ENCODE assay signal across 8 cellular contexts in genomic region chr5:75051217-75051751, GRCh38. TPM values are rescaled to one million over a fixed set of nuclear protein-coding genes. Genes with fewer than 3 reads are reported as not detected.
DNase-seq lines count a peak whose midpoint lies in the region; ATAC-seq and TF ChIP-seq lines count a peak whose summit lies in the region.

No MANE protein-coding gene starts in this region.

- H3K4me3 Mint-ChIP-seq in activated CD8-positive, alpha-beta T cell treated with anti-CD3 and anti-CD28 coated beads for 36 hours, result peak overlapping the region; percentile 82

- WGBS in esophagus muscularis mucosa, result 64% methylated on average over 7 of the region's 7 CpGs
- WGBS in sigmoid colon, 2 donors, result 29 to 51% methylated on average over 7 of the region's 7 CpGs
- 66 to 70% methylated on average over 7 of the region's 7 CpGs for WGBS in lower leg skin, 2 donors

- TF ChIP-seq POLR2A in esophagus muscularis mucosa (IDR thresholded peaks at IDR 0.05; ENCODE audit: low read depth) (no peak), sigmoid colon (IDR thresholded peaks at IDR 0.05) (no peak), lower leg skin (IDR thresholded peaks at IDR 0.05) (no peak)

- H3K27me3 ChIP-seq in HUES6 (ENCODE audit: control insufficient read depth, insufficient read depth, low read length) (peaks cover 45% of the 10 kb centered on the region), esophagus muscularis mucosa (no peaks in the 10 kb centered on the region), sigmoid colon (no peaks in the 10 kb centered on the region)

- peaks cover 4% of the 10 kb centered on the region; the same call in 1 of the 2 replicates for H3K36me3 ChIP-seq in HUES6 (ENCODE audit: control insufficient read depth, insufficient read depth, low read length)
- H3K36me3 ChIP-seq in esophagus muscularis mucosa, result peaks cover 0 to 6% (median 3%) of the 10 kb centered on the region in 4 donors
- H3K36me3 ChIP-seq in sigmoid colon, result peaks cover 0 to 7% (median 0%) of the 10 kb centered on the region in 4 donors

- H3K4me3 ChIP-seq in HUES6 (ENCODE audit: low read depth, low read length), result peak overlapping the region; percentile 86
- peak overlapping the region; percentile 77 to 94 (median 84) for H3K4me3 ChIP-seq in esophagus muscularis mucosa
- H3K4me3 ChIP-seq in sigmoid colon, result peak overlapping the region in 2 of 4 donors; percentile 91 to 92
- H3K4me3 ChIP-seq in lower leg skin (ENCODE audit: low read depth, poor library complexity, severe bottlenecking), result no peak overlapping the region

- intact Hi-C loops in activated CD8-positive, alpha-beta T cell treated with anti-CD3 and anti-CD28 coated beads for 36 hours (cut with micrococcal nuclease), result loop anchor here (5.0 to 10.0 kb wide), 2 partner anchors 186 to 284 kb away; partner anchors contain the start of genes ANKRD31 and HMGCR
- intact Hi-C loops in esophagus muscularis mucosa (cut with DNase I), result loop anchor here (5.0 to 10.0 kb wide), 5 partner anchors 99 to 634 kb away; partner anchors contain the start of genes ANKRD31, GFM2 and NSA2
- intact Hi-C loops in sigmoid colon (cut with DNase I), result loop anchor here (10.0 kb wide), 2 partner anchors 366 to 624 kb away; partner anchors contain the start of gene HEXB
- intact Hi-C loops in lower leg skin (cut with DNase I; ENCODE audit: low total_unique reads), result loop anchor here (10.0 kb wide), 1 partner anchor 184 kb away; the partner anchor contains the start of gene ANKRD31

- no peaks in the 10 kb centered on the region for H3K36me3 Mint-ChIP-seq in activated CD8-positive, alpha-beta T cell treated with anti-CD3 and anti-CD28 coated beads for 36 hours (ENCODE audit: low read depth)

- H3K27ac Mint-ChIP-seq in activated CD8-positive, alpha-beta T cell treated with anti-CD3 and anti-CD28 coated beads for 36 hours, result peak overlapping the region; percentile 91

- H3K27me3 Mint-ChIP-seq in activated CD8-positive, alpha-beta T cell treated with anti-CD3 and anti-CD28 coated beads for 36 hours, result no peaks in the 10 kb centered on the region

- CTCF ChIA-PET in activated CD8-positive, alpha-beta T cell treated with anti-CD3 and anti-CD28 coated beads for 36 hours (lab: Charles Lee), result interaction anchor here (0.9 to 5.2 kb wide), 13 partner anchors 8 to 629 kb away, joined by 3 to 47 read pairs (median 4); partner anchors contain the start of gene ANKRD31

- no peak for TF ChIP-seq EP300 in esophagus muscularis mucosa (IDR thresholded peaks at IDR 0.05)
- TF ChIP-seq EP300 in sigmoid colon (IDR thresholded peaks at IDR 0.05), result no peak

- H3K9ac ChIP-seq in HUES6 (ENCODE audit: low read length), result peak overlapping the region; percentile 25

- H3K4me1 Mint-ChIP-seq in activated CD8-positive, alpha-beta T cell treated with anti-CD3 and anti-CD28 coated beads for 36 hours (ENCODE audit: low read depth), result peaks cover 69% of the 10 kb centered on the region

- POLR2A ChIA-PET in activated CD8-positive, alpha-beta T cell treated with anti-CD3 and anti-CD28 coated beads for 36 hours (lab: Charles Lee), result interaction anchor here (0.6 to 1.9 kb wide), 4 partner anchors 9 to 185 kb away, joined by 3 to 8 read pairs (median 6); partner anchors contain the start of gene ANKRD31

- TF ChIP-seq CTCF in activated CD8-positive, alpha-beta T cell treated with anti-CD3 and anti-CD28 coated beads for 36 hours (IDR thresholded peaks at IDR 0.05), result no peak
- TF ChIP-seq CTCF in esophagus muscularis mucosa (IDR thresholded peaks at IDR 0.05), result no peak
- TF ChIP-seq CTCF in sigmoid colon (IDR thresholded peaks at IDR 0.05), result no peak
- TF ChIP-seq CTCF in lower leg skin (IDR thresholded peaks at IDR 0.05), result no peak

- no peak overlapping the region for H3K27ac ChIP-seq in HUES6 (ENCODE audit: low read depth, low read length)
- peak overlapping the region in 3 of 4 donors; percentile 21 to 97 (median 32) for H3K27ac ChIP-seq in esophagus muscularis mucosa (replicated peaks in 1 of 4)
- H3K27ac ChIP-seq in sigmoid colon, result peak overlapping the region in 3 of 4 donors; percentile 5 to 96 (median 94)

- ATAC-seq in activated CD8-positive, alpha-beta T cell treated with anti-CD3 and anti-CD28 coated beads for 36 hours, result peak; percentile 38
- ATAC-seq in HG03095 (IDR thresholded peaks at IDR 0.05; ENCODE audit: unreplicated experiment), result no peak
- ATAC-seq in HG03139 (IDR thresholded peaks at IDR 0.05; ENCODE audit: unreplicated experiment), result no peak

- no peaks in the 10 kb centered on the region for H3K9me3 Mint-ChIP-seq in activated CD8-positive, alpha-beta T cell treated with anti-CD3 and anti-CD28 coated beads for 36 hours

- H3K4me1 ChIP-seq in HUES6 (ENCODE audit: control insufficient read depth, insufficient read depth, low read length), result peaks cover 44% of the 10 kb centered on the region
- H3K4me1 ChIP-seq in esophagus muscularis mucosa, result peaks cover 17 to 69% (median 63%) of the 10 kb centered on the region in 4 donors
- peaks cover 0 to 57% (median 33%) of the 10 kb centered on the region in 4 donors for H3K4me1 ChIP-seq in sigmoid colon

- peak; percentile 60 for DNase-seq in activated CD8-positive, alpha-beta T cell treated with anti-CD3 and anti-CD28 coated beads for 36 hours
- DNase-seq in esophagus muscularis mucosa (ENCODE audit: extremely low spot score), result no peak
- no peak for DNase-seq in sigmoid colon
- DNase-seq in KG1 (lab: John Stamatoyannopoulos, UW), result no peak
- no peak for DNase-seq in lower leg skin (ENCODE audit: low spot score in 2 of 2)

- H3K9me3 ChIP-seq in HUES6 (ENCODE audit: control insufficient read depth, insufficient read depth, low read depth, low read length) (no peaks in the 10 kb centered on the region), esophagus muscularis mucosa (no peaks in the 10 kb centered on the region), sigmoid colon (no peaks in the 10 kb centered on the region)

RNA-seq across cellular contexts. Expression of gene GCNT4, which starts 1.1 kb away (rescaled TPM):
- 1 to 10 TPM; 2.1 to 2.4 TPM for total RNA-seq in activated CD8-positive, alpha-beta T cell treated with anti-CD3 and anti-CD28 coated beads for 36 hours
- 1 to 10 TPM; 3.6 to 7.8 (median 4.9) TPM for total RNA-seq in esophagus muscularis mucosa
- total RNA-seq in sigmoid colon, result 1 to 10 TPM; 1.4 to 3.2 (median 2.8) TPM
- polyA plus RNA-seq in sigmoid colon, result 1 to 10 TPM in 2 of 3 donors, under 1 TPM in 1; 0.69 to 1.8 (median 1.1) TPM
- total RNA-seq in lower leg skin, result 1 to 10 TPM; 2.6 to 5.5 (median 3.5) TPM
